8 cellular contexts compared by ENCODE assay signal in genomic region chr4:143375326-143376073, GRCh38. TPM values are rescaled to one million over a fixed set of nuclear protein-coding genes. Genes with fewer than 3 reads are reported as not detected.
DNase-seq lines count a peak whose midpoint lies in the region; ATAC-seq, FAIRE-seq and TF ChIP-seq lines count a peak whose summit lies in the region.

No MANE protein-coding gene starts in this region.

- no peak overlapping the region for H3K9ac ChIP-seq in KMS-11

- H3K4me2 ChIP-seq in KMS-11 = peak overlapping the region; percentile 84; the same call in 1 of the 2 replicates

- peak; percentile 7 for DNase-seq in SIG-M5 treated with dmso at 0.1 percent for 504 hours (lab: John Stamatoyannopoulos, UW; ENCODE audit: unreplicated experiment)
- DNase-seq in SIG-M5 (lab: John Stamatoyannopoulos, UW) = no peak
- DNase-seq in bronchial epithelial cell (ENCODE audit: low read depth) = no peak
- peak; percentile 37 for DNase-seq in lung (ENCODE audit: low spot score)
- no peak for DNase-seq in NCI-H187 treated with DMSO at 0.1 percent for 48 hours (lab: John Stamatoyannopoulos, UW)
- DNase-seq in NCI-H1436 treated with DMSO at 0.1 percent for 48 hours (lab: John Stamatoyannopoulos, UW) = no peak

- peaks cover 69% of the 10 kb centered on the region for H3K4me1 ChIP-seq in KMS-11 (ENCODE audit: low read depth, poor library complexity, severe bottlenecking)
- peaks cover 9 to 42% of the 10 kb centered on the region in 2 donors for H3K4me1 ChIP-seq in lung (ENCODE audit: control insufficient read depth in 2 of 2, insufficient read depth in 2 of 2, low read length in 2 of 2)

- FAIRE-seq in bronchial epithelial cell (lab: Jason Lieb, UNC) = no peak

- H3K9me3 ChIP-seq in lung (ENCODE audit: control insufficient read depth in 2 of 2, insufficient read depth in 1 of 2, low read length in 1 of 2) = no peaks in the 10 kb centered on the region

- peak; percentile 41 for ATAC-seq in GM21576 (IDR thresholded peaks at IDR 0.05; ENCODE audit: unreplicated experiment)
- peak; percentile 5 for ATAC-seq in lung (ENCODE audit: insufficient read depth, low FRiP score)

- TF ChIP-seq CTCF in KMS-11 (conservative IDR thresholded peaks at IDR 0.05; ENCODE audit: low read depth, low read length) (peak; percentile 54), bronchial epithelial cell (IDR thresholded peaks at IDR 0.05; ENCODE audit: insufficient read depth, low read length, severe bottlenecking) (peak; percentile 53), lung (IDR thresholded peaks at IDR 0.05; ENCODE audit: control extremely low read depth, extremely low read depth) (peak; percentile 3)

- H3K36me3 ChIP-seq in KMS-11 (ENCODE audit: insufficient read depth) = no peaks in the 10 kb centered on the region
- H3K36me3 ChIP-seq in bronchial epithelial cell (ENCODE audit: control insufficient read depth, insufficient read depth, low read length) = no peaks in the 10 kb centered on the region
- no peaks in the 10 kb centered on the region for H3K36me3 ChIP-seq in lung (ENCODE audit: control insufficient read depth in 2 of 2, insufficient read depth in 2 of 2, low read length in 2 of 2)

- H3K79me2 ChIP-seq in KMS-11 (ENCODE audit: insufficient read depth, low read depth) = peaks cover 36% of the 10 kb centered on the region; the same call in 1 of the 2 replicates

- H3K4me3 ChIP-seq in KMS-11 (IDR thresholded peaks at IDR 0.05; ENCODE audit: insufficient read depth, low read depth, low read length) (no peak overlapping the region), bronchial epithelial cell (ENCODE audit: low read depth, low read length) (no peak overlapping the region), lung (no peak overlapping the region)

- H4K20me1 ChIP-seq in KMS-11 (ENCODE audit: insufficient read depth) = no peaks in the 10 kb centered on the region

- H3K27me3 ChIP-seq in KMS-11 (ENCODE audit: insufficient read depth, low read depth) (no peaks in the 10 kb centered on the region), bronchial epithelial cell (ENCODE audit: control insufficient read depth, insufficient read depth, low read length) (no peaks in the 10 kb centered on the region), lung (ENCODE audit: control insufficient read depth, insufficient read depth) (no peaks in the 10 kb centered on the region)

- H3K27ac ChIP-seq in KMS-11 = no peak overlapping the region
- peak overlapping the region in 1 of 2 donors; percentile 25 for H3K27ac ChIP-seq in lung (ENCODE audit: low read depth in 1 of 2, low read length in 1 of 2)

- H2AFZ ChIP-seq in KMS-11 (ENCODE audit: low read depth) = no peak overlapping the region

- 43 to 62% methylated on average over 6 of the region's 6 CpGs for WGBS in lung, 2 donors

RNA-seq across cellular contexts. Expression of gene GAB1, which starts 38.8 kb away (rescaled TPM):
- total RNA-seq in bronchial epithelial cell (5.0 and 10.8 TPM in 2 replicates), lung (100 to 1,000 TPM in 1 of 2 donors, 10 to 100 TPM in 1; 38.6 to 138 TPM)
- 1 to 10 TPM; 6.4 to 6.6 TPM for polyA plus RNA-seq in lung

Comparison
In these comparisons a context has a peak if more than half of its experiments do, and no peak if none do; other contexts are left out.
1. DNase-seq: peak in SIG-M5 treated with dmso at 0.1 percent for 504 hours (single experiment) and lung (single experiment); none in SIG-M5 (single experiment), bronchial epithelial cell (single experiment), NCI-H187 treated with DMSO at 0.1 percent for 48 hours (single experiment) and NCI-H1436 treated with DMSO at 0.1 percent for 48 hours (single experiment).
2. CTCF ChIP-seq: peak in every context shown above with its lines; median percentile 54 in KMS-11; 53 in bronchial epithelial cell; 3 in lung.